Comparison of ENCODE assay signal across 11 cellular contexts in the genomic region with DNA sequence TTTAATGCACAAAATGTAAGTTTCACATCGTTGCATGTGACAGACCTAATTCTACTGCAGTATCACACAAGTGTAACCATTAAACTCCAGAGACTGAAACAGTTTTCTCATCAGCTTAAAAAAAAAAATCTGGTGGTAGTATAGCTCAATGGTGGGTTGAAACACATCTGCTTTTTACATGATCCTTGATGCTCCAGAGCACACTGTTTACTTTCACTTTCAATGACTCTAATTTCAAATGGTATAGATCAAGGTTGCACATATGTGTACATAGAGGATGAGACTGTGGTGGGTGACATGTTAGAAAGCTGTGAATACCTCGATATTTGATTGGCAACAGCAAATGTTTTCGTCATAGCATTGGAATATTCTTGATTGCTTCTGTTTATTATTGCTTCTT. TPM values are rescaled to one million over a fixed set of nuclear protein-coding genes. Genes with fewer than 3 reads are reported as not detected.
DNase-seq lines count a peak whose midpoint lies in the region; ATAC-seq and TF ChIP-seq lines count a peak whose summit lies in the region.
"Had no signal": no experiment of that assay in that cellular context is flagged by ENCODE, and none has a peak within 500 bp of the region (broad histone marks: within the 10 kb centered on the region; RNA-seq: fewer than 3 reads in every experiment).

No MANE protein-coding gene starts in this region.

- H3K9me3 ChIP-seq in colonic mucosa (no peaks in the 10 kb centered on the region), esophagus muscularis mucosa (peaks cover 0 to 3% (median 0%) of the 10 kb centered on the region in 4 donors)

- intact Hi-C loops in colonic mucosa (cut with DNase I) (no loop called here), esophagus muscularis mucosa (cut with DNase I) (no loop called here)

- H3K4me3 ChIP-seq in colonic mucosa (no peak overlapping the region), esophagus muscularis mucosa (no peak overlapping the region)

- no peaks in the 10 kb centered on the region for H3K27me3 Mint-ChIP-seq in activated naive CD4-positive, alpha-beta T cell treated with anti-CD3 and anti-CD28 coated beads, Interleukin-2, amount 10 ng/mL, durations not matched to agents 7 days and 5 days

- CTCF ChIA-PET in activated naive CD4-positive, alpha-beta T cell treated with anti-CD3 and anti-CD28 coated beads, Interleukin-2, amount 10 ng/mL, durations not matched to agents 7 days and 5 days (lab: Charles Lee), result interaction anchor here (0.9 kb wide), 1 partner anchor 90 kb away, joined by 3 read pairs; no protein-coding TSS in a partner anchor

- 83% methylated on average over 3 of the region's 3 CpGs for WGBS in esophagus muscularis mucosa

- no peak for DNase-seq in colonic mucosa
- DNase-seq in T-helper 9 cell, result no peak
- DNase-seq in esophagus muscularis mucosa (ENCODE audit: extremely low spot score), result no peak
- no peak for DNase-seq in activated naive CD4-positive, alpha-beta T cell treated with anti-CD3 and anti-CD28 coated beads, Interleukin-2, amount 10 ng/mL, durations not matched to agents 7 days and 5 days
- DNase-seq in amygdala (lab: John Stamatoyannopoulos, UW), result no peak
- DNase-seq: activated CD4-positive, alpha-beta T cell treated with anti-CD3 and anti-CD28 coated beads, Interleukin-2, amount 50 U/mL, for 1 hour; NCI-H1417 treated with DMSO at 0.1 percent for 48 hours; posterior cingulate gyrus had no signal

- H3K36me3 Mint-ChIP-seq in activated naive CD4-positive, alpha-beta T cell treated with anti-CD3 and anti-CD28 coated beads, Interleukin-2, amount 10 ng/mL, durations not matched to agents 7 days and 5 days, result peaks cover 6% of the 10 kb centered on the region

- H3K9me3 Mint-ChIP-seq in activated naive CD4-positive, alpha-beta T cell treated with anti-CD3 and anti-CD28 coated beads, Interleukin-2, amount 10 ng/mL, durations not matched to agents 7 days and 5 days, result no peaks in the 10 kb centered on the region

- ATAC-seq in GM18498 (IDR thresholded peaks at IDR 0.05; ENCODE audit: unreplicated experiment) (peak; percentile 52), GM19467 (IDR thresholded peaks at IDR 0.05; ENCODE audit: unreplicated experiment) (peak; percentile 50), HG03342 (IDR thresholded peaks at IDR 0.05; ENCODE audit: unreplicated experiment) (peak; percentile 64)

- H3K27me3 ChIP-seq in colonic mucosa (no peaks in the 10 kb centered on the region), esophagus muscularis mucosa (no peaks in the 10 kb centered on the region)

- TF ChIP-seq CTCF in colonic mucosa (IDR thresholded peaks at IDR 0.05) (no peak), esophagus muscularis mucosa (IDR thresholded peaks at IDR 0.05) (no peak)

- no peak for TF ChIP-seq POLR2A in esophagus muscularis mucosa (IDR thresholded peaks at IDR 0.05; ENCODE audit: low read depth)

- no peak overlapping the region for H3K9ac ChIP-seq in colonic mucosa (ENCODE audit: low read depth in 2 of 2, low read length in 2 of 2)

- TF ChIP-seq EP300 in esophagus muscularis mucosa (IDR thresholded peaks at IDR 0.05), result no peak

- H3K27ac Mint-ChIP-seq in activated naive CD4-positive, alpha-beta T cell treated with anti-CD3 and anti-CD28 coated beads, Interleukin-2, amount 10 ng/mL, durations not matched to agents 7 days and 5 days, result no peak overlapping the region

- no peak overlapping the region for H3K4me3 Mint-ChIP-seq in activated naive CD4-positive, alpha-beta T cell treated with anti-CD3 and anti-CD28 coated beads, Interleukin-2, amount 10 ng/mL, durations not matched to agents 7 days and 5 days

- H3K36me3 ChIP-seq in colonic mucosa, result no peaks in the 10 kb centered on the region
- H3K36me3 ChIP-seq in esophagus muscularis mucosa, result no peaks in the 10 kb centered on the region

- H3K4me1 ChIP-seq in colonic mucosa, result peaks cover 16% of the 10 kb centered on the region
- H3K4me1 ChIP-seq in esophagus muscularis mucosa, result no peaks in the 10 kb centered on the region

- H3K27ac ChIP-seq in colonic mucosa, result peak overlapping the region; percentile 62
- no peak overlapping the region for H3K27ac ChIP-seq in esophagus muscularis mucosa (replicated peaks in 1 of 4)

- peaks cover 20% of the 10 kb centered on the region for H3K4me1 Mint-ChIP-seq in activated naive CD4-positive, alpha-beta T cell treated with anti-CD3 and anti-CD28 coated beads, Interleukin-2, amount 10 ng/mL, durations not matched to agents 7 days and 5 days

RNA-seq across cellular contexts. Expression of a gene that starts 22.4 kb away (rescaled TPM):
- total RNA-seq in colonic mucosa (10 to 100 TPM; 56.4 to 88.3 TPM), esophagus muscularis mucosa (10 to 100 TPM in 1 of 4 donors, 1 to 10 TPM in 3; 2.4 to 14.6 (median 4.4) TPM)
